Comparison of ENCODE assay signal across 17 cellular contexts in the genomic region with DNA sequence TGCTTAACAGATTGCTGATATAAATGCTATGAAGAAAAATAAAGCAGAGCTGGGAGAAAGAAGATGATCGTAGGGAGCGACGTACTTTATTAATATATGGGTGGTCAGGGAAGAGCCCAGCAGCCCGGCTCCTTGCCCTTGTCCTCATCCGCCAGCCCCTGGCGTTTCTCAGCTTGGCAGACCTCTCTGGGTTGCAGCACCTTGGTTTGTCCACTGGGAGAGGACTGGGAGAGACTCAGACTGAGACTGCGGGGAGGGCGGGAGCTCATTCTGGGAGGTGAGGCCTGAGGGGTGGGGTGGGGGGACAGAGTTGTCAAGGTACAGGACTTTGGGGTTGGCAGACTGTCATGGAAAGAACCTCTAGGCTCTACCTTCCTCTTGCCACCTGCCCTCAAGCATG. TPM values are rescaled to one million over a fixed set of nuclear protein-coding genes. Genes with fewer than 3 reads are reported as not detected.
A peak's percentile ranks its signal among the peaks of the same experiment; 100 is the strongest.
DNase-seq lines count a peak whose midpoint lies in the region; ATAC-seq, FAIRE-seq and TF ChIP-seq lines count a peak whose summit lies in the region.
"Had no signal": no experiment of that assay in that cellular context is flagged by ENCODE, and none has a peak within 500 bp of the region (broad histone marks: within the 10 kb centered on the region; RNA-seq: fewer than 3 reads in every experiment).

No MANE protein-coding gene starts in this region.

- no TSS peak for BruUV-seq in IMR-90 (replicated peaks; lab: Mats Ljungman, UMichigan)

- no peak overlapping the region for H3K23ac ChIP-seq in IMR-90 (ENCODE audit: low read depth, low read length)

- WGBS in IMR-90 (ENCODE audit: extremely low coverage in 2 of 2, insufficient read length in 1 of 2), 2 experiments = no CpG with 5 or more reads among the region's 8 CpGs

- H3K9me1 ChIP-seq in IMR-90 (ENCODE audit: insufficient read depth, low read length) = peaks cover 52% of the 10 kb centered on the region

- H4K20me1 ChIP-seq in IMR-90 (ENCODE audit: insufficient read depth, low read length) = no peaks in the 10 kb centered on the region

- 0 out of 2 replicates have a peak overlapping the region, but pooled peaks have one; percentile 64 for H2AK5ac ChIP-seq in IMR-90 (ENCODE audit: low read depth, low read length)

- TF ChIP-seq RAD21 in IMR-90 (IDR thresholded peaks at IDR 0.05; ENCODE audit: low read length) = no peak

- peak overlapping the region; percentile 94; the same call in 2 of the 3 replicates for H2BK15ac ChIP-seq in IMR-90 (ENCODE audit: low read depth, low read length)

- no peak for FAIRE-seq in GM12892 (lab: Jason Lieb, UNC)
- FAIRE-seq: RCC 7860, TTC549 had no signal

- H2BK120ac ChIP-seq in IMR-90 (ENCODE audit: low read depth, low read length) = peak overlapping the region; percentile 71

- H3K27me3 ChIP-seq in IMR-90 (ENCODE audit: control insufficient read depth, insufficient read depth, low read length) = no peaks in the 10 kb centered on the region
- no peaks in the 10 kb centered on the region for H3K27me3 ChIP-seq in breast epithelium
- H3K27me3 ChIP-seq: ovary, suprapubic skin had no signal

- H3K79me1 ChIP-seq in IMR-90 (ENCODE audit: low read depth in 1 of 2, low read length in 2 of 2) = peaks cover 0 to 20% of the 10 kb centered on the region in 2 experiments; a peak in 3 of 4 replicates

- H3K18ac ChIP-seq in IMR-90 (ENCODE audit: low read depth, low read length) = no peak overlapping the region

- no peak overlapping the region for H3K4me2 ChIP-seq in IMR-90 (ENCODE audit: low read depth, low read length)

- intact Hi-C loops in IMR-90 (cut with micrococcal nuclease) = no loop called here
- intact Hi-C loops in breast epithelium (cut with DNase I; ENCODE audit: low total_unique reads) = no loop called here

- no peaks in the 10 kb centered on the region for H3K36me3 ChIP-seq in IMR-90 (ENCODE audit: control insufficient read depth, insufficient read depth, low read length)
- no peaks in the 10 kb centered on the region for H3K36me3 ChIP-seq in breast epithelium
- H3K36me3 ChIP-seq: ovary, suprapubic skin had no signal

- H3K27ac ChIP-seq in IMR-90 (ENCODE audit: insufficient read depth, low read length) = no peak overlapping the region
- H3K27ac ChIP-seq in breast epithelium = peak overlapping the region; percentile 4 to 81
- H3K27ac ChIP-seq: ovary had no signal

- H4K8ac ChIP-seq in IMR-90 (ENCODE audit: low read depth in 2 of 2, low read length in 2 of 2) = peak overlapping the region in 1 of 2 experiments; percentile 83; a peak in 2 of 4 replicates

- in situ Hi-C loops in IMR-90 (cut with MboI; ENCODE audit: low sequenced_read_pairs) = no loop called here

- peak overlapping the region; percentile 73 for H3K4ac ChIP-seq in IMR-90 (ENCODE audit: low read depth, low read length)

- DNase-seq in IMR-90 (no peak), breast epithelium (ENCODE audit: low spot score in 2 of 2) (no peak), retinal pigment epithelial cell (ENCODE audit: low read depth) (no peak), GM12892 (ENCODE audit: insufficient read length) (no peak), NCI-H2029 treated with DMSO at 0.1 percent for 48 hours (lab: John Stamatoyannopoulos, UW) (no peak), dermis blood vessel endothelial cell (no peak)
- DNase-seq: activated T-cell treated with anti-CD3 and anti-CD28 coated beads, Interleukin-2, amount 50 U/mL, for 24 hours; AML-193; immature natural killer cell; NCI-H1694 treated with DMSO at 0.1 percent for 48 hours; stimulated activated CD4-positive, alpha-beta T cell treated with anti-CD3 and anti-CD28 coated beads, Interleukin-4, amount 100 ng/mL, for 1 hour had no signal

- ATAC-seq in IMR-90 (ENCODE audit: low read depth) = no peak
- ATAC-seq: esophagus mucosa had no signal

- CTCF ChIA-PET in IMR-90 (lab: Yijun Ruan, JAX) = interaction anchor here (1.0 kb wide), 1 partner anchor 12 kb away, joined by 3 read pairs; a partner anchor contains a TSS

- H3K9me3 ChIP-seq in IMR-90 (ENCODE audit: control insufficient read depth, insufficient read depth, low read length) (no peaks in the 10 kb centered on the region), breast epithelium (no peaks in the 10 kb centered on the region)
- H3K9me3 ChIP-seq: ovary, suprapubic skin had no signal

- H3K56ac ChIP-seq in IMR-90 (ENCODE audit: extremely low read depth, insufficient read depth, low read length) = no peak overlapping the region

- peak overlapping the region; percentile 61 for H2BK5ac ChIP-seq in IMR-90 (ENCODE audit: low read depth, low read length, poor library complexity, severe bottlenecking)

- POLR2A ChIA-PET in IMR-90 (lab: Charles Lee; ENCODE audit: unreplicated experiment) = no interaction called here

- peak overlapping the region; percentile 47 for H2AFZ ChIP-seq in IMR-90 (replicated peaks; ENCODE audit: low read length, poor library complexity)

- no peak for TF ChIP-seq POLR2A in IMR-90 (IDR thresholded peaks at IDR 0.05; ENCODE audit: low read depth, low read length)
- TF ChIP-seq POLR2A in breast epithelium (IDR thresholded peaks at IDR 0.05) = no peak
- TF ChIP-seq POLR2A in GM12892 (IDR thresholded peaks at IDR 0.05; ENCODE audit: low read depth, low read length) = no peak

- H4K91ac ChIP-seq in IMR-90 (ENCODE audit: insufficient read depth, low read depth, low read length) = peak overlapping the region; percentile 53

- H3K9ac ChIP-seq in IMR-90 (ENCODE audit: low read depth, low read length) = no peak overlapping the region

- H4K5ac ChIP-seq in IMR-90 (ENCODE audit: low read depth, low read length) = no peak overlapping the region

- TF ChIP-seq CTCF in IMR-90 (conservative IDR thresholded peaks at IDR 0.05; ENCODE audit: low read depth, low read length) = no peak
- TF ChIP-seq CTCF in breast epithelium (IDR thresholded peaks at IDR 0.05) = no peak
- TF ChIP-seq CTCF in retinal pigment epithelial cell (conservative IDR thresholded peaks at IDR 0.05; ENCODE audit: low read depth, low read length) = peak; percentile 3

- peaks cover 32% of the 10 kb centered on the region for H3K4me1 ChIP-seq in IMR-90 (ENCODE audit: control insufficient read depth, insufficient read depth, low read length)
- peaks cover 2 to 26% of the 10 kb centered on the region in 2 donors for H3K4me1 ChIP-seq in breast epithelium

- dilution Hi-C loops in IMR-90 (cut with HindIII; ENCODE audit: low sequenced_read_pairs, unreplicated experiment) = no loop called here

- no peak overlapping the region for H3K4me3 ChIP-seq in IMR-90 (ENCODE audit: insufficient read depth, low read depth, low read length)
- H3K4me3 ChIP-seq in breast epithelium = no peak overlapping the region
- H3K4me3 ChIP-seq in retinal pigment epithelial cell (ENCODE audit: low read length) = no peak overlapping the region
- H3K4me3 ChIP-seq: ovary, suprapubic skin had no signal

- H3K14ac ChIP-seq in IMR-90 (replicated peaks; ENCODE audit: low read depth, low read length) = no peak overlapping the region; the same call in 1 of the 2 replicates

- H2BK20ac ChIP-seq in IMR-90 (ENCODE audit: low read depth, low read length) = peak overlapping the region; percentile 74; the same call in 1 of the 2 replicates

- peak overlapping the region; percentile 43 for H2AK9ac ChIP-seq in IMR-90 (replicated peaks; ENCODE audit: low read depth, low read length, poor library complexity)

TF ChIP-seq in IMR-90, 13 proteins besides CTCF, POLR2A, EP300 and RAD21:
- TF ChIP-seq CHD1 (IDR thresholded peaks at IDR 0.05; ENCODE audit: low read depth, low read length) (no peak), RCOR1 (IDR thresholded peaks at IDR 0.05; ENCODE audit: insufficient replicate concordance, low read length) (no peak), RFX5 (IDR thresholded peaks at IDR 0.05; ENCODE audit: low read depth, low read length) (no peak), MXI1 (IDR thresholded peaks at IDR 0.05; ENCODE audit: borderline replicate concordance, low read depth, low read length) (no peak), NFE2L2 (IDR thresholded peaks at IDR 0.05; ENCODE audit: low read depth, low read length) (no peak)
TF ChIP-seq in IMR-90: peak in this region for 0.

RNA-seq across cellular contexts. Expression of a gene that starts 3.3 kb away (rescaled TPM):
- total RNA-seq in IMR-90 (2012; rRNA removed) (1.4 and 2.9 TPM in 2 replicates), breast epithelium (1 to 10 TPM in 2 of 3 donors, under 1 TPM in 1; 0.44 to 2.6 (median 2.2) TPM), dermis blood vessel endothelial cell (1.3 and 1.4 TPM in 2 replicates)
- polyA plus RNA-seq in IMR-90 (2012; rRNA removed) = 4.5 and 6.2 TPM in 2 replicates
- polyA plus RNA-seq in IMR-90 (2012; cell fraction: cytosol; rRNA removed) = 5.1 and 8.9 TPM in 2 replicates
- 3.3 and 5.1 TPM in 2 replicates for polyA plus RNA-seq in IMR-90 (2012; cell fraction: nucleus; rRNA removed; ENCODE audit: low replicate concordance)
- not detected for polyA plus RNA-seq in GM12892 (2012; ENCODE audit: missing spikeins)
- polyA plus RNA-seq: immature natural killer cell had no signal

RNA-seq across cellular contexts. Expression of a gene that starts 6.7 kb away (rescaled TPM):
- total RNA-seq in IMR-90 (2012; rRNA removed) (5.6 and 7.5 TPM in 2 replicates), breast epithelium (1,000 to 10,000 TPM in 1 of 3 donors, 100 to 1,000 TPM in 2; 177 to 1,015 (median 198) TPM), dermis blood vessel endothelial cell (7.1 and 22.6 TPM in 2 replicates)
- 15.0 and 16.6 TPM in 2 replicates for polyA plus RNA-seq in IMR-90 (2012; rRNA removed)
- 17.1 and 25.7 TPM in 2 replicates for polyA plus RNA-seq in IMR-90 (2012; cell fraction: cytosol; rRNA removed)
- polyA plus RNA-seq in IMR-90 (2012; cell fraction: nucleus; rRNA removed; ENCODE audit: low replicate concordance) = 3.3 and 5.2 TPM in 2 replicates
- 53.5 TPM for polyA plus RNA-seq in GM12892 (2012; ENCODE audit: missing spikeins)

RNA-seq across cellular contexts. Expression of a gene that starts 11.6 kb away (rescaled TPM):
- total RNA-seq in IMR-90 (2012; rRNA removed) (0.56 TPM in 1 of 2 replicates, not detected in the other), breast epithelium (not detected), dermis blood vessel endothelial cell (not detected in 2 replicates)
- polyA plus RNA-seq in IMR-90 (2012; rRNA removed) = 0.27 and 0.55 TPM in 2 replicates
- 1.1 TPM in 1 of 2 replicates, not detected in the other for polyA plus RNA-seq in IMR-90 (2012; cell fraction: cytosol; rRNA removed)
- polyA plus RNA-seq in IMR-90 (2012; cell fraction: nucleus; rRNA removed; ENCODE audit: low replicate concordance) = not detected in 2 replicates
- not detected for polyA plus RNA-seq in GM12892 (2012; ENCODE audit: missing spikeins)
- total RNA-seq: esophagus mucosa, lung microvascular endothelial cell, ovary, suprapubic skin had no signal
- polyA plus RNA-seq: ovary had no signal

RNA-seq across cellular contexts. Expression of a gene that starts 13.3 kb away (rescaled TPM):
- total RNA-seq in IMR-90 (2012; rRNA removed) = 3.6 and 4.4 TPM in 2 replicates
- 7.9 and 9.5 TPM in 2 replicates for polyA plus RNA-seq in IMR-90 (2012; rRNA removed)
- polyA plus RNA-seq in IMR-90 (2012; cell fraction: cytosol; rRNA removed) = 6.2 and 11.3 TPM in 2 replicates
- 5.1 TPM in 2 replicates for polyA plus RNA-seq in IMR-90 (2012; cell fraction: nucleus; rRNA removed; ENCODE audit: low replicate concordance)
- total RNA-seq in breast epithelium = 1 to 10 TPM in 1 of 3 donors, under 1 TPM in 1, not detected in 1; 0.33 to 5.4 TPM
- polyA plus RNA-seq in GM12892 (2012; ENCODE audit: missing spikeins) = not detected
- 0.51 and 0.98 TPM in 2 replicates for total RNA-seq in dermis blood vessel endothelial cell

RNA-seq across cellular contexts. Expression of a gene that starts 16.5 kb away (rescaled TPM):
- 373 and 555 TPM in 2 replicates for total RNA-seq in IMR-90 (2012; rRNA removed)
- polyA plus RNA-seq in IMR-90 (2012; rRNA removed) = 1,755 and 2,394 TPM in 2 replicates
- polyA plus RNA-seq in IMR-90 (2012; cell fraction: cytosol; rRNA removed) = 755 and 1,450 TPM in 2 replicates
- polyA plus RNA-seq in IMR-90 (2012; cell fraction: nucleus; rRNA removed; ENCODE audit: low replicate concordance) = 227 and 313 TPM in 2 replicates
- total RNA-seq in breast epithelium = 100 to 1,000 TPM; 351 to 861 (median 423) TPM
- polyA plus RNA-seq in GM12892 (2012; ENCODE audit: missing spikeins) = 24.7 TPM
- 239 and 342 TPM in 2 replicates for total RNA-seq in dermis blood vessel endothelial cell
